26 cellular contexts compared by ENCODE assay signal in genomic region chr17:40793800-40794199, GRCh38. TPM values are rescaled to one million over a fixed set of nuclear protein-coding genes. Genes with fewer than 3 reads are reported as not detected.
DNase-seq lines count a peak whose midpoint lies in the region; ATAC-seq, FAIRE-seq and TF ChIP-seq lines count a peak whose summit lies in the region.
"Had no signal": no experiment of that assay in that cellular context is flagged by ENCODE, and none has a peak within 500 bp of the region (broad histone marks: within the 10 kb centered on the region; RNA-seq: fewer than 3 reads in every experiment).

No MANE protein-coding gene starts in this region.

- no peak for ATAC-seq in HepG2
- ATAC-seq in right lobe of liver, result no peak
- ATAC-seq in lower lobe of right lung, result peak; percentile 35 to 63
- ATAC-seq: HCT116, T-cell had no signal

- no peak overlapping the region for H3K4me3 ChIP-seq in HepG2 (replicated peaks in 1 of 3; ENCODE audit: insufficient read depth in 1 of 3, low read depth in 2 of 3, low read length in 3 of 3)
- no peak overlapping the region for H3K4me3 ChIP-seq in right lobe of liver
- H3K4me3 ChIP-seq in lower lobe of right lung, result no peak overlapping the region
- no peak overlapping the region for H3K4me3 ChIP-seq in left ventricle myocardium inferior
- H3K4me3 ChIP-seq: BLaER1 treated with 17β-estradiol and CSF1 and Interleukin-3, amounts not matched to agents 10 nM and 100 nM; SJCRH30 had no signal

- H3K79me2 ChIP-seq in HepG2 (ENCODE audit: insufficient read depth, low read length), result no peaks in the 10 kb centered on the region

- BruUV-seq in HepG2 (replicated peaks; lab: Mats Ljungman, UMichigan), result no TSS peak

- FAIRE-seq in HepG2 (lab: Jason Lieb, UNC), result no peak
- FAIRE-seq: GM18507, GM19239, H1, RCC 7860 had no signal

- TF ChIP-seq POLR2A in HepG2 (IDR thresholded peaks at IDR 0.05; ENCODE audit: insufficient read depth in 1 of 2, low read depth in 2 of 2, low read length in 2 of 2) (no peak), right lobe of liver (IDR thresholded peaks at IDR 0.05) (no peak)

- H3K27me3 ChIP-seq in HepG2 (ENCODE audit: control insufficient read depth in 1 of 2, insufficient read depth in 2 of 2, low read length in 2 of 2), result peaks cover 0 to 33% of the 10 kb centered on the region in 2 experiments; a peak in 3 of 5 replicates
- H3K27me3 ChIP-seq in right lobe of liver, result no peaks in the 10 kb centered on the region
- no peaks in the 10 kb centered on the region for H3K27me3 ChIP-seq in lower lobe of right lung (ENCODE audit: low read depth)
- H3K27me3 ChIP-seq in left ventricle myocardium inferior (ENCODE audit: low read depth), result peaks cover 45% of the 10 kb centered on the region
- H3K27me3 ChIP-seq: BLaER1 treated with 17β-estradiol and CSF1 and Interleukin-3, amounts not matched to agents 10 nM and 100 nM had no signal

- TF ChIP-seq CTCF in HepG2 (CRISPR knock-in tag; IDR thresholded peaks at IDR 0.05), result no peak
- no peak for TF ChIP-seq CTCF in right lobe of liver (IDR thresholded peaks at IDR 0.05)
- no peak for TF ChIP-seq CTCF in lower lobe of right lung (IDR thresholded peaks at IDR 0.05)
- TF ChIP-seq CTCF in left ventricle myocardium inferior (IDR thresholded peaks at IDR 0.05; ENCODE audit: borderline replicate concordance), result no peak

- H3K27ac ChIP-seq in HepG2 (ENCODE audit: extremely low read length, insufficient read depth, low read length) (no peak overlapping the region), right lobe of liver (no peak overlapping the region), lower lobe of right lung (no peak overlapping the region), left ventricle myocardium inferior (replicated peaks) (no peak overlapping the region)
- H3K27ac ChIP-seq: BLaER1 treated with 17β-estradiol and CSF1 and Interleukin-3, amounts not matched to agents 10 nM and 100 nM; KMS-11; SJCRH30 had no signal

- CTCF ChIA-PET in HepG2 (lab: Yijun Ruan, JAX; ENCODE audit: low intra/inter-chr PET ratio, low total read pairs), result interaction anchor here (1.2 kb wide), 1 partner anchor 178 kb away, joined by 3 read pairs; no protein-coding TSS in a partner anchor

- H3K9me3 ChIP-seq in HepG2 (ENCODE audit: low read length) (no peaks in the 10 kb centered on the region), right lobe of liver (no peaks in the 10 kb centered on the region), lower lobe of right lung (no peaks in the 10 kb centered on the region), left ventricle myocardium inferior (replicated peaks) (no peaks in the 10 kb centered on the region)
- H3K9me3 ChIP-seq: BLaER1 treated with 17β-estradiol and CSF1 and Interleukin-3, amounts not matched to agents 10 nM and 100 nM; Caco-2; SJCRH30 had no signal

- WGBS in HepG2 (ENCODE audit: low lambda C conversion rate), result 15% methylated on average over 9 of the region's 9 CpGs
- WGBS in right lobe of liver (ENCODE audit: insufficient coverage, low coverage, low lambda C conversion rate, missing lambda C conversion rate), result 57% methylated on average over 9 of the region's 9 CpGs

- no peak for TF ChIP-seq RAD21 in HepG2 (CRISPR knock-in tag; IDR thresholded peaks at IDR 0.05)

- no peaks in the 10 kb centered on the region for H3K36me3 ChIP-seq in HepG2 (replicated peaks in 1 of 2; ENCODE audit: control insufficient read depth in 1 of 2, insufficient read depth in 2 of 2, low read length in 2 of 2)
- H3K36me3 ChIP-seq in right lobe of liver, result no peaks in the 10 kb centered on the region
- H3K36me3 ChIP-seq in lower lobe of right lung, result no peaks in the 10 kb centered on the region
- no peaks in the 10 kb centered on the region for H3K36me3 ChIP-seq in left ventricle myocardium inferior
- H3K36me3 ChIP-seq: BLaER1 treated with 17β-estradiol and CSF1 and Interleukin-3, amounts not matched to agents 10 nM and 100 nM; SJCRH30 had no signal

- POLR2A ChIA-PET in HepG2 (lab: Yijun Ruan, JAX), result no interaction called here

- no peak overlapping the region for H2AFZ ChIP-seq in HepG2 (ENCODE audit: low read length)

- no peaks in the 10 kb centered on the region for H4K20me1 ChIP-seq in HepG2 (ENCODE audit: insufficient read depth, low read length)
- H4K20me1 ChIP-seq: BLaER1 treated with 17β-estradiol and CSF1 and Interleukin-3, amounts not matched to agents 10 nM and 100 nM had no signal

- H3K4me1 ChIP-seq in HepG2 (ENCODE audit: insufficient read depth, low read length) (no peaks in the 10 kb centered on the region), right lobe of liver (no peaks in the 10 kb centered on the region), lower lobe of right lung (no peaks in the 10 kb centered on the region), left ventricle myocardium inferior (no peaks in the 10 kb centered on the region)
- H3K4me1 ChIP-seq: Caco-2 had no signal

- intact Hi-C loops in HepG2 (cut with micrococcal nuclease; ENCODE audit: unreplicated experiment) (no loop called here), right lobe of liver (cut with DNase I) (no loop called here), lower lobe of right lung (cut with DNase I) (no loop called here), left ventricle myocardium inferior (cut with micrococcal nuclease) (no loop called here), cardiac septum (cut with DNase I) (loop anchor here (5.0 kb wide), 1 partner anchor 171 kb away; no protein-coding TSS in a partner anchor)

- DNase-seq in HepG2 (ENCODE audit: low spot score) (no peak), right lobe of liver (no peak), NCI-H2227 treated with DMSO at 0.1 percent for 48 hours (lab: John Stamatoyannopoulos, UW) (peak; percentile 19), lower lobe of right lung (peak; percentile 58), AML-193 (lab: John Stamatoyannopoulos, UW) (no peak), left ventricle myocardium inferior (no peak), cardiac septum (ENCODE audit: low spot score) (no peak)
- DNase-seq: Caco-2; CD4-positive, alpha-beta memory T cell; DMS 273 treated with DMSO at 0.1 percent for 48 hours; GDM1; NCI-H1092 treated with DMSO at 0.1 percent for 48 hours; NCI-H2029; NCI-H774; SJCRH30; T-cell had no signal

- no peak overlapping the region for H3K9ac ChIP-seq in HepG2 (ENCODE audit: insufficient read depth, low read depth, low read length)
- H3K9ac ChIP-seq: BLaER1 treated with 17β-estradiol and CSF1 and Interleukin-3, amounts not matched to agents 10 nM and 100 nM; KMS-11 had no signal

- in situ Hi-C loops in HepG2 (cut with HindIII; ENCODE audit: extremely low pct_ligation_motif_present, low pct_unique_long_range_greater_than_20kb), result loop anchor here (5.0 kb wide), 1 partner anchor 176 kb away; no protein-coding TSS in a partner anchor

- no peak for TF ChIP-seq EP300 in HepG2 (IDR thresholded peaks at IDR 0.05; ENCODE audit: low read depth in 2 of 2, low read length in 2 of 2)
- TF ChIP-seq EP300 in HepG2 (CRISPR knock-in tag; IDR thresholded peaks at IDR 0.05; ENCODE audit: borderline replicate concordance), result no peak

- no peak overlapping the region for H3K4me2 ChIP-seq in HepG2 (ENCODE audit: low read depth, low read length)
- H3K4me2 ChIP-seq: BLaER1 treated with 17β-estradiol and CSF1 and Interleukin-3, amounts not matched to agents 10 nM and 100 nM; KMS-11 had no signal

RNA-seq across cellular contexts. Expression of gene KRT28, which starts 6.0 kb away (rescaled TPM):
- total RNA-seq in HepG2 (2016; rRNA removed; fragmentation: Illumina TruSeq; extraction: Trizol) (not detected in 2 replicates), right lobe of liver (not detected), lower lobe of right lung (not detected), left ventricle myocardium inferior (not detected), cardiac septum (not detected)
- not detected in 2 replicates for total RNA-seq in HepG2 (2016; cell fraction: cytosol; rRNA removed; fragmentation: Illumina TruSeq; extraction: Trizol; ENCODE audit: low read depth)
- not detected in 2 replicates for total RNA-seq in HepG2 (2016; cell fraction: insoluble cytoplasmic fraction; rRNA removed; fragmentation: Illumina TruSeq; extraction: Trizol)
- not detected in 2 replicates for total RNA-seq in HepG2 (2016; cell fraction: membrane; rRNA removed; fragmentation: Illumina TruSeq; extraction: Trizol)
- total RNA-seq in HepG2 (2016; cell fraction: nucleus; rRNA removed; fragmentation: Illumina TruSeq; extraction: Trizol), result not detected in 2 replicates
- polyA plus RNA-seq in HepG2 (2011; rRNA removed), result not detected in 2 replicates
- not detected in 2 replicates for polyA plus RNA-seq in HepG2 (2011; cell fraction: cytosol; rRNA removed)
- polyA plus RNA-seq in HepG2 (2011; cell fraction: nucleus; rRNA removed), result not detected in 2 replicates
- polyA plus RNA-seq in HepG2 (2012), result not detected in 2 replicates
- polyA plus RNA-seq in HepG2 (2016; cell fraction: cytosol; fragmentation: Illumina TruSeq; extraction: Trizol; ENCODE audit: low read depth), result not detected in 2 replicates
- polyA plus RNA-seq in HepG2 (2016; cell fraction: insoluble cytoplasmic fraction; fragmentation: Illumina TruSeq; extraction: Trizol; ENCODE audit: low read depth), result not detected in 2 replicates
- not detected in 2 replicates for polyA plus RNA-seq in HepG2 (2016; cell fraction: membrane; fragmentation: Illumina TruSeq; extraction: Trizol; ENCODE audit: low read depth)
- polyA plus RNA-seq in HepG2 (2016; cell fraction: nucleus; fragmentation: Illumina TruSeq; extraction: Trizol; ENCODE audit: insufficient read depth, low read depth), result not detected in 2 replicates
- not detected in 2 replicates for polyA minus RNA-seq in HepG2 (2011; rRNA and poly(A)+ RNA removed; ENCODE audit: low replicate concordance)
- not detected in 2 replicates for polyA minus RNA-seq in HepG2 (2011; cell fraction: cytosol; rRNA and poly(A)+ RNA removed)
- not detected in 2 replicates for polyA minus RNA-seq in HepG2 (2011; cell fraction: nucleus; rRNA and poly(A)+ RNA removed)
- total RNA-seq: Caco-2; CD4-positive, alpha-beta memory T cell; Daoy; H1; HT1080; NCI-H460; T-cell had no signal
- polyA plus RNA-seq: CD4-positive, alpha-beta memory T cell; H1 had no signal

RNA-seq across cellular contexts. Expression of gene KRT27, which starts 11.4 kb away (rescaled TPM):
- total RNA-seq in HepG2 (2016; rRNA removed; fragmentation: Illumina TruSeq; extraction: Trizol) (not detected in 2 replicates), right lobe of liver (not detected), lower lobe of right lung (not detected), left ventricle myocardium inferior (not detected), cardiac septum (not detected)
- total RNA-seq in HepG2 (2016; cell fraction: cytosol; rRNA removed; fragmentation: Illumina TruSeq; extraction: Trizol; ENCODE audit: low read depth), result not detected in 2 replicates
- total RNA-seq in HepG2 (2016; cell fraction: insoluble cytoplasmic fraction; rRNA removed; fragmentation: Illumina TruSeq; extraction: Trizol), result not detected in 2 replicates
- total RNA-seq in HepG2 (2016; cell fraction: membrane; rRNA removed; fragmentation: Illumina TruSeq; extraction: Trizol), result not detected in 2 replicates
- total RNA-seq in HepG2 (2016; cell fraction: nucleus; rRNA removed; fragmentation: Illumina TruSeq; extraction: Trizol), result not detected in 2 replicates
- not detected in 2 replicates for polyA plus RNA-seq in HepG2 (2011; rRNA removed)
- polyA plus RNA-seq in HepG2 (2011; cell fraction: cytosol; rRNA removed), result not detected in 2 replicates
- polyA plus RNA-seq in HepG2 (2011; cell fraction: nucleus; rRNA removed), result not detected in 2 replicates
- not detected in 2 replicates for polyA plus RNA-seq in HepG2 (2012)
- polyA plus RNA-seq in HepG2 (2016; cell fraction: cytosol; fragmentation: Illumina TruSeq; extraction: Trizol; ENCODE audit: low read depth), result not detected in 2 replicates
- polyA plus RNA-seq in HepG2 (2016; cell fraction: insoluble cytoplasmic fraction; fragmentation: Illumina TruSeq; extraction: Trizol; ENCODE audit: low read depth), result not detected in 2 replicates
- polyA plus RNA-seq in HepG2 (2016; cell fraction: membrane; fragmentation: Illumina TruSeq; extraction: Trizol; ENCODE audit: low read depth), result not detected in 2 replicates
- polyA plus RNA-seq in HepG2 (2016; cell fraction: nucleus; fragmentation: Illumina TruSeq; extraction: Trizol; ENCODE audit: insufficient read depth, low read depth), result not detected in 2 replicates
- not detected in 2 replicates for polyA minus RNA-seq in HepG2 (2011; rRNA and poly(A)+ RNA removed; ENCODE audit: low replicate concordance)
- not detected in 2 replicates for polyA minus RNA-seq in HepG2 (2011; cell fraction: cytosol; rRNA and poly(A)+ RNA removed)
- polyA minus RNA-seq in HepG2 (2011; cell fraction: nucleus; rRNA and poly(A)+ RNA removed), result not detected in 2 replicates
- total RNA-seq: Caco-2; CD4-positive, alpha-beta memory T cell; Daoy; H1; HT1080; NCI-H460; SJCRH30; T-cell had no signal
- polyA plus RNA-seq: CD4-positive, alpha-beta memory T cell; H1 had no signal

RNA-seq across cellular contexts. Expression of gene KRT26, which starts 21.8 kb away (rescaled TPM):
- total RNA-seq in HepG2 (2016; rRNA removed; fragmentation: Illumina TruSeq; extraction: Trizol), result not detected in 2 replicates
- not detected in 2 replicates for total RNA-seq in HepG2 (2016; cell fraction: cytosol; rRNA removed; fragmentation: Illumina TruSeq; extraction: Trizol; ENCODE audit: low read depth)
- not detected in 2 replicates for total RNA-seq in HepG2 (2016; cell fraction: insoluble cytoplasmic fraction; rRNA removed; fragmentation: Illumina TruSeq; extraction: Trizol)
- not detected in 2 replicates for total RNA-seq in HepG2 (2016; cell fraction: membrane; rRNA removed; fragmentation: Illumina TruSeq; extraction: Trizol)
- total RNA-seq in HepG2 (2016; cell fraction: nucleus; rRNA removed; fragmentation: Illumina TruSeq; extraction: Trizol), result not detected in 2 replicates
- not detected in 2 replicates for polyA plus RNA-seq in HepG2 (2011; rRNA removed)
- not detected in 2 replicates for polyA plus RNA-seq in HepG2 (2011; cell fraction: cytosol; rRNA removed)
- not detected in 2 replicates for polyA plus RNA-seq in HepG2 (2011; cell fraction: nucleus; rRNA removed)
- not detected in 2 replicates for polyA plus RNA-seq in HepG2 (2012)
- not detected in 2 replicates for polyA plus RNA-seq in HepG2 (2016; cell fraction: cytosol; fragmentation: Illumina TruSeq; extraction: Trizol; ENCODE audit: low read depth)
- polyA plus RNA-seq in HepG2 (2016; cell fraction: insoluble cytoplasmic fraction; fragmentation: Illumina TruSeq; extraction: Trizol; ENCODE audit: low read depth), result not detected in 2 replicates
- polyA plus RNA-seq in HepG2 (2016; cell fraction: membrane; fragmentation: Illumina TruSeq; extraction: Trizol; ENCODE audit: low read depth), result not detected in 2 replicates
- not detected in 2 replicates for polyA plus RNA-seq in HepG2 (2016; cell fraction: nucleus; fragmentation: Illumina TruSeq; extraction: Trizol; ENCODE audit: insufficient read depth, low read depth)
- not detected in 2 replicates for polyA minus RNA-seq in HepG2 (2011; rRNA and poly(A)+ RNA removed; ENCODE audit: low replicate concordance)
- not detected in 2 replicates for polyA minus RNA-seq in HepG2 (2011; cell fraction: cytosol; rRNA and poly(A)+ RNA removed)
- not detected in 2 replicates for polyA minus RNA-seq in HepG2 (2011; cell fraction: nucleus; rRNA and poly(A)+ RNA removed)
- not detected for total RNA-seq in right lobe of liver
- total RNA-seq in lower lobe of right lung, result not detected
- total RNA-seq in left ventricle myocardium inferior, result not detected
- not detected for total RNA-seq in cardiac septum
- total RNA-seq: Caco-2; CD4-positive, alpha-beta memory T cell; Daoy; H1; HT1080; NCI-H460; SJCRH30; T-cell had no signal
- polyA plus RNA-seq: CD4-positive, alpha-beta memory T cell; H1 had no signal

RNA-seq across cellular contexts. Expression of gene KRT10, which starts 28.6 kb away (rescaled TPM):
- total RNA-seq in HepG2 (2016; rRNA removed; fragmentation: Illumina TruSeq; extraction: Trizol) (25.1 and 25.7 TPM in 2 replicates), right lobe of liver (10 to 100 TPM; 11.4 to 20.4 (median 17.4) TPM), lower lobe of right lung (31.7 TPM), left ventricle myocardium inferior (54.7 TPM), cardiac septum (45.2 TPM)
- 41.7 and 51.6 TPM in 2 replicates for total RNA-seq in HepG2 (2016; cell fraction: cytosol; rRNA removed; fragmentation: Illumina TruSeq; extraction: Trizol; ENCODE audit: low read depth)
- 18.1 and 23.6 TPM in 2 replicates for total RNA-seq in HepG2 (2016; cell fraction: insoluble cytoplasmic fraction; rRNA removed; fragmentation: Illumina TruSeq; extraction: Trizol)
- 45.4 and 53.4 TPM in 2 replicates for total RNA-seq in HepG2 (2016; cell fraction: membrane; rRNA removed; fragmentation: Illumina TruSeq; extraction: Trizol)
- total RNA-seq in HepG2 (2016; cell fraction: nucleus; rRNA removed; fragmentation: Illumina TruSeq; extraction: Trizol), result 11.0 and 14.4 TPM in 2 replicates
- polyA plus RNA-seq in HepG2 (2011; rRNA removed), result 23.0 and 27.5 TPM in 2 replicates
- polyA plus RNA-seq in HepG2 (2011; cell fraction: cytosol; rRNA removed), result 12.7 and 15.6 TPM in 2 replicates
- 3.8 and 4.3 TPM in 2 replicates for polyA plus RNA-seq in HepG2 (2011; cell fraction: nucleus; rRNA removed)
- 43.3 and 55.8 TPM in 2 replicates for polyA plus RNA-seq in HepG2 (2012)
- polyA plus RNA-seq in HepG2 (2016; cell fraction: cytosol; fragmentation: Illumina TruSeq; extraction: Trizol; ENCODE audit: low read depth), result 133 and 205 TPM in 2 replicates
- polyA plus RNA-seq in HepG2 (2016; cell fraction: insoluble cytoplasmic fraction; fragmentation: Illumina TruSeq; extraction: Trizol; ENCODE audit: low read depth), result 41.5 and 58.8 TPM in 2 replicates
- polyA plus RNA-seq in HepG2 (2016; cell fraction: membrane; fragmentation: Illumina TruSeq; extraction: Trizol; ENCODE audit: low read depth), result 89.5 and 131 TPM in 2 replicates
- polyA plus RNA-seq in HepG2 (2016; cell fraction: nucleus; fragmentation: Illumina TruSeq; extraction: Trizol; ENCODE audit: insufficient read depth, low read depth), result 41.1 and 42.9 TPM in 2 replicates
- polyA minus RNA-seq in HepG2 (2011; rRNA and poly(A)+ RNA removed; ENCODE audit: low replicate concordance), result 0.64 and 16.3 TPM in 2 replicates
- 1.8 and 4.3 TPM in 2 replicates for polyA minus RNA-seq in HepG2 (2011; cell fraction: cytosol; rRNA and poly(A)+ RNA removed)
- 2.2 and 3.5 TPM in 2 replicates for polyA minus RNA-seq in HepG2 (2011; cell fraction: nucleus; rRNA and poly(A)+ RNA removed)

RNA-seq across cellular contexts. Expression of gene KRT25, which starts 38.7 kb away (rescaled TPM):
- total RNA-seq in HepG2 (2016; rRNA removed; fragmentation: Illumina TruSeq; extraction: Trizol), result not detected in 2 replicates
- total RNA-seq in HepG2 (2016; cell fraction: cytosol; rRNA removed; fragmentation: Illumina TruSeq; extraction: Trizol; ENCODE audit: low read depth), result not detected in 2 replicates
- not detected in 2 replicates for total RNA-seq in HepG2 (2016; cell fraction: insoluble cytoplasmic fraction; rRNA removed; fragmentation: Illumina TruSeq; extraction: Trizol)
- not detected in 2 replicates for total RNA-seq in HepG2 (2016; cell fraction: membrane; rRNA removed; fragmentation: Illumina TruSeq; extraction: Trizol)
- not detected in 2 replicates for total RNA-seq in HepG2 (2016; cell fraction: nucleus; rRNA removed; fragmentation: Illumina TruSeq; extraction: Trizol)
- polyA plus RNA-seq in HepG2 (2011; rRNA removed), result not detected in 2 replicates
- not detected in 2 replicates for polyA plus RNA-seq in HepG2 (2011; cell fraction: cytosol; rRNA removed)
- polyA plus RNA-seq in HepG2 (2011; cell fraction: nucleus; rRNA removed), result not detected in 2 replicates
- polyA plus RNA-seq in HepG2 (2012), result not detected in 2 replicates
- not detected in 2 replicates for polyA plus RNA-seq in HepG2 (2016; cell fraction: cytosol; fragmentation: Illumina TruSeq; extraction: Trizol; ENCODE audit: low read depth)
- polyA plus RNA-seq in HepG2 (2016; cell fraction: insoluble cytoplasmic fraction; fragmentation: Illumina TruSeq; extraction: Trizol; ENCODE audit: low read depth), result not detected in 2 replicates
- polyA plus RNA-seq in HepG2 (2016; cell fraction: membrane; fragmentation: Illumina TruSeq; extraction: Trizol; ENCODE audit: low read depth), result not detected in 2 replicates
- polyA plus RNA-seq in HepG2 (2016; cell fraction: nucleus; fragmentation: Illumina TruSeq; extraction: Trizol; ENCODE audit: insufficient read depth, low read depth), result not detected in 2 replicates
- not detected in 2 replicates for polyA minus RNA-seq in HepG2 (2011; rRNA and poly(A)+ RNA removed; ENCODE audit: low replicate concordance)
- not detected in 2 replicates for polyA minus RNA-seq in HepG2 (2011; cell fraction: cytosol; rRNA and poly(A)+ RNA removed)
- not detected in 2 replicates for polyA minus RNA-seq in HepG2 (2011; cell fraction: nucleus; rRNA and poly(A)+ RNA removed)
- not detected for total RNA-seq in right lobe of liver
- not detected for total RNA-seq in lower lobe of right lung
- total RNA-seq in left ventricle myocardium inferior, result not detected
- not detected for total RNA-seq in cardiac septum
- total RNA-seq: Caco-2; CD4-positive, alpha-beta memory T cell; Daoy; H1; HT1080; NCI-H460; SJCRH30; T-cell had no signal
- polyA plus RNA-seq: CD4-positive, alpha-beta memory T cell; H1 had no signal

Comparison
In these comparisons a context has a peak if more than half of its experiments do, and no peak if none do; other contexts are left out.
1. ATAC-seq: peak in lower lobe of right lung (2 of 2); none in HepG2 (single experiment) and right lobe of liver (0 of 4).
2. DNase-seq: peak in NCI-H2227 treated with DMSO at 0.1 percent for 48 hours (single experiment) and lower lobe of right lung (single experiment); none in HepG2 (single experiment), right lobe of liver (0 of 3), AML-193 (0 of 2), left ventricle myocardium inferior (single experiment) and cardiac septum (single experiment).